ENCODE assay signal across 14 cellular contexts in genomic region chr11:47388697-47389576, GRCh38. TPM values are rescaled to one million over a fixed set of nuclear protein-coding genes. Genes with fewer than 3 reads are reported as not detected.
DNase-seq lines count a peak whose midpoint lies in the region; ATAC-seq and TF ChIP-seq lines count a peak whose summit lies in the region.
"Had no signal": no experiment of that assay in that cellular context is flagged by ENCODE, and none has a peak within 500 bp of the region (broad histone marks: within the 10 kb centered on the region; RNA-seq: fewer than 3 reads in every experiment).

No MANE protein-coding gene starts in this region.

- no peak for DNase-seq in Panc1 (ENCODE audit: low read depth, low spot score)
- peak; percentile 8 for DNase-seq in epidermal melanocyte (ENCODE audit: insufficient read length, low spot score)
- DNase-seq in spleen = peak; percentile 93
- DNase-seq in OCI-M2 (lab: John Stamatoyannopoulos, UW; ENCODE audit: unreplicated experiment) = no peak
- DNase-seq: activated naive CD4-positive, alpha-beta T cell treated with anti-CD3 and anti-CD28 coated beads, Interleukin-2, amount 50 U/mL, for 16 hours; Calu3; cortex of kidney; foreskin melanocyte; left colon; OCI-M1; stimulated activated naive CD8-positive, alpha-beta T cell treated with anti-CD3 and anti-CD28 coated beads, Interleukin-15, Interleukin-2, amounts not matched to agents 100 U/mL and 50 U/mL, for 24 hours had no signal

- peak; percentile 31 for ATAC-seq in Panc1
- no peak for ATAC-seq in HG03095 (IDR thresholded peaks at IDR 0.05; ENCODE audit: unreplicated experiment)
- ATAC-seq: left colon had no signal

- POLR2A ChIA-PET in Panc1 (lab: Charles Lee) = no interaction called here

- BruUV-seq in Panc1 (replicated peaks; lab: Mats Ljungman, UMichigan) = no TSS peak

- peak in 1 of 3 donors; percentile 43 for TF ChIP-seq POLR2A in spleen (IDR thresholded peaks at IDR 0.05)

- H3K4me1 ChIP-seq in Panc1 (ENCODE audit: control insufficient read depth, insufficient read depth, low read length) (no peaks in the 10 kb centered on the region), spleen (peaks cover 31 to 81% (median 62%) of the 10 kb centered on the region in 6 donors)

- CTCF ChIA-PET in Panc1 (lab: Charles Lee) = no interaction called here

- H3K27me3 ChIP-seq in Panc1 (ENCODE audit: control insufficient read depth, insufficient read depth, low read length) (no peaks in the 10 kb centered on the region), spleen (replicated peaks in 1 of 7) (no peaks in the 10 kb centered on the region)
- H3K27me3 ChIP-seq: ovary had no signal

- TF ChIP-seq CTCF in Panc1 (IDR thresholded peaks at IDR 0.05) (no peak), spleen (IDR thresholded peaks at IDR 0.05 in 8 of 11, conservative IDR thresholded peaks at IDR 0.05 in 3 of 11) (no peak)

- 51 to 74% (median 66%) methylated on average over 20 to 28 of the region's 28 CpGs for WGBS in spleen, 5 donors

- intact Hi-C loops in Panc1 (cut with micrococcal nuclease; ENCODE audit: unreplicated experiment) (no loop called here), spleen (cut with DNase I; ENCODE audit: low total_unique reads) (no loop called here)

- H3K27ac ChIP-seq in Panc1 (ENCODE audit: low read length) (no peak overlapping the region), spleen (peak overlapping the region; percentile 70 to 100 (median 99))
- H3K27ac ChIP-seq: ovary had no signal

- no peaks in the 10 kb centered on the region for H3K36me3 ChIP-seq in Panc1 (ENCODE audit: control insufficient read depth, insufficient read depth, low read length)
- H3K36me3 ChIP-seq in spleen = no peaks in the 10 kb centered on the region
- H3K36me3 ChIP-seq: ovary had no signal

- H3K4me3 ChIP-seq in Panc1 (ENCODE audit: low read depth in 2 of 2, low read length in 2 of 2) (no peak overlapping the region), spleen (peak overlapping the region in 3 of 8 donors; percentile 13 to 57 (median 14))
- H3K4me3 ChIP-seq: ovary had no signal

- H3K9me3 ChIP-seq in Panc1 (ENCODE audit: control insufficient read depth, insufficient read depth, low read depth, low read length) (no peaks in the 10 kb centered on the region), spleen (no peaks in the 10 kb centered on the region)
- H3K9me3 ChIP-seq: ovary had no signal

- in situ Hi-C loops in Panc1 (cut with HindIII; ENCODE audit: low pct_unique_long_range_greater_than_20kb, low sequenced_read_pairs) = no loop called here

RNA-seq across cellular contexts. Expression of gene SPI1, which starts 10.6 kb away (rescaled TPM):
- total RNA-seq in Panc1 (2021; ENCODE audit: unreplicated experiment) (0.31 TPM), spleen (100 to 1,000 TPM in 6 of 7 donors, 10 to 100 TPM in 1; 95.7 to 366 (median 198) TPM)
- not detected for polyA plus RNA-seq in Panc1 (2012; ENCODE audit: insufficient read length)
- 100 to 1,000 TPM in 1 of 3 donors, 10 to 100 TPM in 2; 84.2 to 128 (median 91.8) TPM for polyA plus RNA-seq in spleen
- total RNA-seq: Calu3; T-helper 2 cell treated with Interferon-gamma antibody and Interleukin-4, amounts not matched to agents 100 ng/mL and 5 ng/mL, for 36 hours had no signal

RNA-seq across cellular contexts. Expression of gene SLC39A13, which starts 19.5 kb away (rescaled TPM):
- total RNA-seq in Panc1 (2021; ENCODE audit: unreplicated experiment) = 50.2 TPM
- polyA plus RNA-seq in Panc1 (2012; ENCODE audit: insufficient read length) = 71.3 TPM
- total RNA-seq in spleen = 10 to 100 TPM; 26.3 to 48.4 (median 43.2) TPM
- polyA plus RNA-seq in spleen = 10 to 100 TPM; 21.7 to 40.2 (median 26.0) TPM

RNA-seq across cellular contexts. Expression of gene MYBPC3, which starts 36.4 kb away (rescaled TPM):
- not detected for total RNA-seq in Panc1 (2021; ENCODE audit: unreplicated experiment)
- not detected for polyA plus RNA-seq in Panc1 (2012; ENCODE audit: insufficient read length)
- total RNA-seq in spleen = 1 to 10 TPM in 5 of 7 donors, under 1 TPM in 2; 0.91 to 4.7 (median 1.5) TPM
- 1 to 10 TPM in 2 of 3 donors, under 1 TPM in 1; 0.49 to 2.2 (median 1.4) TPM for polyA plus RNA-seq in spleen
- total RNA-seq: Calu3; left colon; T-helper 2 cell treated with Interferon-gamma antibody and Interleukin-4, amounts not matched to agents 100 ng/mL and 5 ng/mL, for 36 hours had no signal

RNA-seq across cellular contexts. Expression of gene PSMC3, which starts 37.3 kb away (rescaled TPM):
- total RNA-seq in Panc1 (2021; ENCODE audit: unreplicated experiment) (181 TPM), spleen (10 to 100 TPM; 59.7 to 80.8 (median 66.4) TPM)
- 229 TPM for polyA plus RNA-seq in Panc1 (2012; ENCODE audit: insufficient read length)
- polyA plus RNA-seq in spleen = 100 to 1,000 TPM in 1 of 3 donors, 10 to 100 TPM in 2; 64.3 to 105 (median 90.0) TPM

RNA-seq across cellular contexts. Expression of gene RAPSN, which starts 60.0 kb away (rescaled TPM):
- total RNA-seq in Panc1 (2021; ENCODE audit: unreplicated experiment) = 1.8 TPM
- 1.3 TPM for polyA plus RNA-seq in Panc1 (2012; ENCODE audit: insufficient read length)
- 1 to 10 TPM in 3 of 7 donors, under 1 TPM in 2, not detected in 2; 0.42 to 1.6 (median 1.2) TPM for total RNA-seq in spleen
- polyA plus RNA-seq in spleen = 1 to 10 TPM in 1 of 3 donors, under 1 TPM in 2; 0.53 to 1.5 (median 0.74) TPM

Comparison
In these comparisons a context has a peak if more than half of its experiments do, and no peak if none do; other contexts are left out.
1. DNase-seq: peak in epidermal melanocyte (single experiment) and spleen (single experiment); none in Panc1 (single experiment) and OCI-M2 (single experiment).
2. RNA of gene SPI1, which starts 10.6 kb away (total RNA-seq): 95.7 to 366 TPM in spleen; 0.31 TPM in Panc1 (single experiment); every median in the first group is over 10 times any median in the second.